In the genomic region with DNA sequence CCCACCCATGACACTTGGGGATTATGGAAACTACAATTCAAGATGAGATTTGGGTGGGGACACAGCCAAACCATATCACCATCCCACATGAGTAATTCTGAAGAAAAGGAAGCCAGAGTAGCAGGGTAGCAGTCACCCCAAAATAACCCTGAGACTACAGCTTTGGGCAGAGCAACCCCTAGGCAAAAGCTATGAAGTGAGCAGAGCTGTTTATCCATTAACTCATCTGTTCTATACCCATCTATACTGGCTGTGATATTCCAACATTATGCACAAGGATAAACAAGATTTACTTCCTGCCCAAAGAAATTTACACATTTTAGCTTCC, we compare ENCODE assay signal across 22 cellular contexts. TPM values are rescaled to one million over a fixed set of nuclear protein-coding genes. Genes with fewer than 3 reads are reported as not detected.
DNase-seq lines count a peak whose midpoint lies in the region; ATAC-seq, FAIRE-seq and TF ChIP-seq lines count a peak whose summit lies in the region.
"Had no signal": no experiment of that assay in that cellular context is flagged by ENCODE, and none has a peak within 500 bp of the region (broad histone marks: within the 10 kb centered on the region; RNA-seq: fewer than 3 reads in every experiment).

No MANE protein-coding gene starts in this region.

- H3K4me1 Mint-ChIP-seq in astrocyte (ENCODE audit: low read depth, unreplicated experiment): peaks cover 3% of the 10 kb centered on the region

- peaks cover 0 to 6% of the 10 kb centered on the region in 2 donors for H3K9me3 Mint-ChIP-seq in activated naive CD4-positive, alpha-beta T cell treated with anti-CD3 and anti-CD28 coated beads, Interleukin-2, amount 50 U/mL, for 72 hours
- no peaks in the 10 kb centered on the region for H3K9me3 Mint-ChIP-seq in astrocyte (ENCODE audit: unreplicated experiment)
- H3K9me3 Mint-ChIP-seq: CD4-positive, alpha-beta memory T cell; H9 had no signal

- no peak for TF ChIP-seq CTCF in astrocyte (IDR thresholded peaks at IDR 0.05; ENCODE audit: insufficient read depth, low read depth, low read length)

- H3K4me2 ChIP-seq in GM23248 (ENCODE audit: unreplicated experiment) (peak overlapping the region; percentile 34), astrocyte (ENCODE audit: low read length) (peak overlapping the region; percentile 17)
- H3K4me2 ChIP-seq: BLaER1 had no signal

- H3K36me3 Mint-ChIP-seq in activated naive CD4-positive, alpha-beta T cell treated with anti-CD3 and anti-CD28 coated beads, Interleukin-2, amount 50 U/mL, for 72 hours: peaks cover 0 to 5% of the 10 kb centered on the region in 2 donors
- H3K36me3 Mint-ChIP-seq in astrocyte (ENCODE audit: low read depth, unreplicated experiment): no peaks in the 10 kb centered on the region
- H3K36me3 Mint-ChIP-seq: CD4-positive, alpha-beta memory T cell had no signal

- H3K79me2 ChIP-seq in GM23248 (ENCODE audit: insufficient read depth) (no peaks in the 10 kb centered on the region), astrocyte (ENCODE audit: insufficient read depth, low read length) (no peaks in the 10 kb centered on the region)

- H3K4me3 Mint-ChIP-seq in astrocyte (ENCODE audit: unreplicated experiment): no peak overlapping the region
- H3K4me3 Mint-ChIP-seq: CD4-positive, alpha-beta memory T cell; H9 had no signal

- no peak overlapping the region for H3K4me3 ChIP-seq in GM23248
- no peak overlapping the region for H3K4me3 ChIP-seq in astrocyte (ENCODE audit: insufficient read depth, low read depth, low read length)
- H3K4me3 ChIP-seq in subcutaneous abdominal adipose tissue (ENCODE audit: low read depth in 1 of 5, low read length in 5 of 5): no peak overlapping the region
- H3K4me3 ChIP-seq: BLaER1, GM12878 had no signal

- no peak for DNase-seq in activated naive CD4-positive, alpha-beta T cell treated with anti-CD3 and anti-CD28 coated beads, Interleukin-2, amount 50 U/mL, for 72 hours (ENCODE audit: low spot score in 2 of 2)
- no peak for DNase-seq in activated naive CD4-positive, alpha-beta T cell treated with anti-CD3 and anti-CD28 coated beads, Interleukin-2, amount 50 U/mL, for 16 hours
- no peak for DNase-seq in GM23248
- DNase-seq in astrocyte (ENCODE audit: low read depth): no peak
- no peak for DNase-seq in sciatic nerve (ENCODE audit: low spot score)
- DNase-seq in NCI-H2107 treated with DMSO at 0.1 percent for 48 hours (lab: John Stamatoyannopoulos, UW; ENCODE audit: unreplicated experiment): no peak
- DNase-seq: Caco-2; CD4-positive, alpha-beta memory T cell; DND-41; H9; KG1; NCI-H1105; NCI-H146; NCI-H2029; NCI-H226; NCI-H524; NCI-H774; SIG-M5 had no signal

- no peaks in the 10 kb centered on the region for H4K20me1 ChIP-seq in GM23248 (ENCODE audit: insufficient read depth)
- H4K20me1 ChIP-seq in astrocyte (ENCODE audit: insufficient read depth, low read length): no peaks in the 10 kb centered on the region
- H4K20me1 ChIP-seq: BLaER1 had no signal

- H3K27ac ChIP-seq in GM23248 (peak overlapping the region; percentile 18; the same call in 1 of the 2 replicates), astrocyte (ENCODE audit: low read depth, low read length) (no peak overlapping the region), subcutaneous abdominal adipose tissue (ENCODE audit: low read depth, low read length) (peak overlapping the region; percentile 61)
- H3K27ac ChIP-seq: BLaER1 had no signal

- H3K27me3 Mint-ChIP-seq in astrocyte (ENCODE audit: low read depth, unreplicated experiment): no peaks in the 10 kb centered on the region
- H3K27me3 Mint-ChIP-seq: CD4-positive, alpha-beta memory T cell had no signal

- in situ Hi-C loops in GM23248 (cut with MboI): no loop called here

- H3K9me3 ChIP-seq in GM23248 (ENCODE audit: low read depth): no peaks in the 10 kb centered on the region
- no peaks in the 10 kb centered on the region for H3K9me3 ChIP-seq in astrocyte (ENCODE audit: insufficient read depth, low read depth, low read length)
- no peaks in the 10 kb centered on the region for H3K9me3 ChIP-seq in subcutaneous abdominal adipose tissue (ENCODE audit: control insufficient read depth in 5 of 5, low read length in 5 of 5)
- H3K9me3 ChIP-seq: BLaER1, Caco-2 had no signal

- H3K4me1 ChIP-seq in GM23248 (ENCODE audit: insufficient read depth): peaks cover 13% of the 10 kb centered on the region; the same call in 1 of the 2 replicates
- peaks cover 4% of the 10 kb centered on the region for H3K4me1 ChIP-seq in astrocyte (ENCODE audit: insufficient read depth, low read length)
- H3K4me1 ChIP-seq in subcutaneous abdominal adipose tissue (ENCODE audit: control insufficient read depth in 5 of 5, insufficient read depth in 5 of 5, low read length in 5 of 5): peaks cover 0 to 6% (median 2%) of the 10 kb centered on the region in 5 donors

- peak; percentile 33 to 75 for ATAC-seq in activated naive CD4-positive, alpha-beta T cell treated with anti-CD3 and anti-CD28 coated beads, Interleukin-2, amount 50 U/mL, for 72 hours
- no peak for ATAC-seq in sciatic nerve
- ATAC-seq: GM12878, Panc1 had no signal

- no peak for FAIRE-seq in astrocyte (lab: Jason Lieb, UNC)
- FAIRE-seq: GM12878 had no signal

- no peak overlapping the region for H2AFZ ChIP-seq in GM23248
- H2AFZ ChIP-seq in astrocyte (ENCODE audit: low read depth, low read length): no peak overlapping the region

- H3K9ac ChIP-seq in GM23248: no peak overlapping the region
- H3K9ac ChIP-seq in astrocyte (ENCODE audit: low read length): no peak overlapping the region
- no peak overlapping the region for H3K9ac ChIP-seq in subcutaneous abdominal adipose tissue (ENCODE audit: low read length in 5 of 5)
- H3K9ac ChIP-seq: BLaER1 had no signal

- peaks cover 17% of the 10 kb centered on the region; the same call in 1 of the 2 replicates for H3F3A ChIP-seq in GM23248 (ENCODE audit: insufficient read depth)

- no peaks in the 10 kb centered on the region for H3K9me2 ChIP-seq in GM23248 (ENCODE audit: insufficient read depth)

- H3K27ac Mint-ChIP-seq in activated naive CD4-positive, alpha-beta T cell treated with anti-CD3 and anti-CD28 coated beads, Interleukin-2, amount 50 U/mL, for 72 hours: no peak overlapping the region
- H3K27ac Mint-ChIP-seq in astrocyte (ENCODE audit: unreplicated experiment): no peak overlapping the region
- H3K27ac Mint-ChIP-seq: CD4-positive, alpha-beta memory T cell; H9 had no signal

- H3K27me3 ChIP-seq in GM23248 (replicated peaks; ENCODE audit: insufficient read depth) (no peaks in the 10 kb centered on the region), astrocyte (ENCODE audit: insufficient read depth, low read length) (no peaks in the 10 kb centered on the region), subcutaneous abdominal adipose tissue (ENCODE audit: control insufficient read depth in 5 of 5, insufficient read depth in 4 of 5, low read length in 5 of 5) (no peaks in the 10 kb centered on the region)
- H3K27me3 ChIP-seq: BLaER1 had no signal

- H3K36me3 ChIP-seq in GM23248 (ENCODE audit: low read depth) (no peaks in the 10 kb centered on the region), astrocyte (ENCODE audit: insufficient read depth, low read length) (no peaks in the 10 kb centered on the region), subcutaneous abdominal adipose tissue (ENCODE audit: control insufficient read depth in 5 of 5, insufficient read depth in 5 of 5, low read length in 5 of 5) (no peaks in the 10 kb centered on the region)
- H3K36me3 ChIP-seq: BLaER1 had no signal

- intact Hi-C loops in sciatic nerve (cut with DNase I): no loop called here

RNA-seq across cellular contexts. Expression of a gene that starts 12.3 kb away (rescaled TPM):
- 10 to 100 TPM; 18.7 to 45.1 TPM for total RNA-seq in activated naive CD4-positive, alpha-beta T cell treated with anti-CD3 and anti-CD28 coated beads, Interleukin-2, amount 50 U/mL, for 72 hours
- total RNA-seq in GM23248 (2014; rRNA removed; shearing (Covaris generic)): 41.9 and 52.3 TPM in 2 replicates
- 227 and 233 TPM in 2 replicates for polyA plus RNA-seq in GM23248 (2016; fragmentation: Nextera tagmentation; extraction: Ambion mirVana)
- total RNA-seq in astrocyte: 120 and 132 TPM in 2 replicates
- 73.6 TPM for total RNA-seq in sciatic nerve

RNA-seq across cellular contexts. Expression of a gene that starts 42.3 kb away (rescaled TPM):
- 100 to 1,000 TPM in 1 of 2 donors, 10 to 100 TPM in 1; 82.8 to 136 TPM for total RNA-seq in activated naive CD4-positive, alpha-beta T cell treated with anti-CD3 and anti-CD28 coated beads, Interleukin-2, amount 50 U/mL, for 72 hours
- 15.8 and 17.4 TPM in 2 replicates for total RNA-seq in GM23248 (2014; rRNA removed; shearing (Covaris generic))
- polyA plus RNA-seq in GM23248 (2016; fragmentation: Nextera tagmentation; extraction: Ambion mirVana): 8.1 and 13.5 TPM in 2 replicates
- 39.8 and 48.9 TPM in 2 replicates for total RNA-seq in astrocyte
- 57.4 TPM for total RNA-seq in sciatic nerve
